8 cellular contexts compared by ENCODE assay signal in genomic region chr10:99532687-99533495, GRCh38. TPM values are rescaled to one million over a fixed set of nuclear protein-coding genes. Genes with fewer than 3 reads are reported as not detected.
A peak's percentile ranks its signal among the peaks of the same experiment; 100 is the strongest.
DNase-seq lines count a peak whose midpoint lies in the region; ATAC-seq and TF ChIP-seq lines count a peak whose summit lies in the region.
"Had no signal": no experiment of that assay in that cellular context is flagged by ENCODE, and none has a peak within 500 bp of the region (broad histone marks: within the 10 kb centered on the region; RNA-seq: fewer than 3 reads in every experiment).

TSS of gene NKX2-3 (plus strand) at chr10:99532942. CDS start at chr10:99533132, 190 bp downstream.

- H3K23ac ChIP-seq in IMR-90 (ENCODE audit: low read depth, low read length): no peak within 1 kb of the TSS

- in situ Hi-C loops in IMR-90 (cut with MboI; ENCODE audit: low sequenced_read_pairs): no loop called here

- H3K4me2 ChIP-seq in IMR-90 (ENCODE audit: low read depth, low read length): 0 out of 2 replicates have a peak within 1 kb of the TSS, but pooled peaks have one; percentile 20

- DNase-seq in IMR-90 (peak; percentile 46), left lung (peak; percentile 76 to 89), NOMO-1 treated with dmso at 0.1 percent for 144 hours (lab: John Stamatoyannopoulos, UW; ENCODE audit: unreplicated experiment) (no peak)
- peak; percentile 59 for DNase-seq in activated naive CD4-positive, alpha-beta T cell treated with anti-CD3 and anti-CD28 coated beads, Interleukin-2, amount 10 ng/mL, durations not matched to agents 7 days and 5 days
- DNase-seq in stimulated activated effector memory CD8-positive, alpha-beta T cell treated with anti-CD3 and anti-CD28 coated beads, Interleukin-12 subunit alpha, Interleukin-12 subunit beta, amount 100 ng/mL, for 72 hours (ENCODE audit: low spot score in 2 of 2): no peak

- H3K56ac ChIP-seq in IMR-90 (ENCODE audit: extremely low read depth, insufficient read depth, low read length): no peak within 1 kb of the TSS

- H4K20me1 ChIP-seq in IMR-90 (ENCODE audit: insufficient read depth, low read length): peaks cover 3% of the 10 kb centered on the region; the same call in 1 of the 2 replicates

- no peak within 1 kb of the TSS for H3K14ac ChIP-seq in IMR-90 (replicated peaks; ENCODE audit: low read depth, low read length)

- H2BK120ac ChIP-seq in IMR-90 (ENCODE audit: low read depth, low read length): no peak within 1 kb of the TSS

- BruUV-seq in IMR-90 (replicated peaks; lab: Mats Ljungman, UMichigan): no TSS peak

- no peaks in the 10 kb centered on the region for H3K9me1 ChIP-seq in IMR-90 (ENCODE audit: insufficient read depth, low read length)

- H3K4me1 Mint-ChIP-seq in activated naive CD4-positive, alpha-beta T cell treated with anti-CD3 and anti-CD28 coated beads, Interleukin-2, amount 10 ng/mL, durations not matched to agents 7 days and 5 days: peaks cover 59% of the 10 kb centered on the region
- H3K4me1 Mint-ChIP-seq in stimulated activated effector memory CD8-positive, alpha-beta T cell treated with anti-CD3 and anti-CD28 coated beads, Interleukin-12 subunit alpha, Interleukin-12 subunit beta, amount 100 ng/mL, for 72 hours: peaks cover 42% of the 10 kb centered on the region

- no peak within 1 kb of the TSS for H3K4ac ChIP-seq in IMR-90 (ENCODE audit: low read depth, low read length)

- no peak within 1 kb of the TSS for H2AK5ac ChIP-seq in IMR-90 (ENCODE audit: low read depth, low read length)

- H4K91ac ChIP-seq in IMR-90 (ENCODE audit: insufficient read depth, low read depth, low read length): no peak within 1 kb of the TSS

- WGBS in IMR-90 (ENCODE audit: extremely low coverage in 2 of 2, insufficient read length in 1 of 2), 2 experiments: 1% methylated on average over 26 of the region's 51 CpGs; no CpG with 5 or more reads in 1 of the 2 experiments

- no peak within 1 kb of the TSS for H2BK20ac ChIP-seq in IMR-90 (ENCODE audit: low read depth, low read length)

- peaks cover 4% of the 10 kb centered on the region; the same call in 1 of the 2 replicates for H3K4me1 ChIP-seq in IMR-90 (ENCODE audit: control insufficient read depth, insufficient read depth, low read length)
- peaks cover 16 to 66% of the 10 kb centered on the region in 2 donors for H3K4me1 ChIP-seq in left lung

- no peak for TF ChIP-seq CTCF in IMR-90 (conservative IDR thresholded peaks at IDR 0.05; ENCODE audit: low read depth, low read length)
- TF ChIP-seq CTCF in left lung (IDR thresholded peaks at IDR 0.05): no peak

- CTCF ChIA-PET in IMR-90 (lab: Yijun Ruan, JAX): no interaction called here
- CTCF ChIA-PET in activated naive CD4-positive, alpha-beta T cell treated with anti-CD3 and anti-CD28 coated beads, Interleukin-2, amount 10 ng/mL, durations not matched to agents 7 days and 5 days (lab: Charles Lee): no interaction called here

- H3K27ac Mint-ChIP-seq in activated naive CD4-positive, alpha-beta T cell treated with anti-CD3 and anti-CD28 coated beads, Interleukin-2, amount 10 ng/mL, durations not matched to agents 7 days and 5 days: peak within 1 kb of the TSS; percentile 64
- H3K27ac Mint-ChIP-seq in stimulated activated effector memory CD8-positive, alpha-beta T cell treated with anti-CD3 and anti-CD28 coated beads, Interleukin-12 subunit alpha, Interleukin-12 subunit beta, amount 100 ng/mL, for 72 hours: no peak within 1 kb of the TSS

- H4K5ac ChIP-seq in IMR-90 (ENCODE audit: low read depth, low read length): no peak within 1 kb of the TSS

- peak; percentile 63 for ATAC-seq in GM18861 (IDR thresholded peaks at IDR 0.05; ENCODE audit: unreplicated experiment)
- ATAC-seq in IMR-90 (ENCODE audit: low read depth): peak; percentile 57
- peak; percentile 63 for ATAC-seq in left lung
- peak; percentile 72 for ATAC-seq in stimulated activated effector memory CD8-positive, alpha-beta T cell treated with anti-CD3 and anti-CD28 coated beads, Interleukin-12 subunit alpha, Interleukin-12 subunit beta, amount 100 ng/mL, for 72 hours
- ATAC-seq in GM21423 (IDR thresholded peaks at IDR 0.05; ENCODE audit: unreplicated experiment): no peak

- no peak for TF ChIP-seq POLR2A in IMR-90 (IDR thresholded peaks at IDR 0.05; ENCODE audit: low read depth, low read length)

- H3K27me3 ChIP-seq in IMR-90 (ENCODE audit: control insufficient read depth, insufficient read depth, low read length) (peaks cover 93% of the 10 kb centered on the region), left lung (peaks cover 100% of the 10 kb centered on the region in 2 donors)

- H3K36me3 Mint-ChIP-seq in activated naive CD4-positive, alpha-beta T cell treated with anti-CD3 and anti-CD28 coated beads, Interleukin-2, amount 10 ng/mL, durations not matched to agents 7 days and 5 days: peaks cover 15% of the 10 kb centered on the region
- H3K36me3 Mint-ChIP-seq in stimulated activated effector memory CD8-positive, alpha-beta T cell treated with anti-CD3 and anti-CD28 coated beads, Interleukin-12 subunit alpha, Interleukin-12 subunit beta, amount 100 ng/mL, for 72 hours: peaks cover 12% of the 10 kb centered on the region

- no peak for TF ChIP-seq RAD21 in IMR-90 (IDR thresholded peaks at IDR 0.05; ENCODE audit: low read length)

- intact Hi-C loops in IMR-90 (cut with micrococcal nuclease): no loop called here
- intact Hi-C loops in left lung (cut with DNase I): no loop called here

- peak within 1 kb of the TSS; percentile 18 for H3K4me3 Mint-ChIP-seq in activated naive CD4-positive, alpha-beta T cell treated with anti-CD3 and anti-CD28 coated beads, Interleukin-2, amount 10 ng/mL, durations not matched to agents 7 days and 5 days
- peak within 1 kb of the TSS; percentile 50 for H3K4me3 Mint-ChIP-seq in stimulated activated effector memory CD8-positive, alpha-beta T cell treated with anti-CD3 and anti-CD28 coated beads, Interleukin-12 subunit alpha, Interleukin-12 subunit beta, amount 100 ng/mL, for 72 hours

- H3K27me3 Mint-ChIP-seq in activated naive CD4-positive, alpha-beta T cell treated with anti-CD3 and anti-CD28 coated beads, Interleukin-2, amount 10 ng/mL, durations not matched to agents 7 days and 5 days: peaks cover 100% of the 10 kb centered on the region

- H3K79me1 ChIP-seq in IMR-90 (ENCODE audit: low read depth in 1 of 2, low read length in 2 of 2): no peaks in the 10 kb centered on the region

- no peak within 1 kb of the TSS for H2BK5ac ChIP-seq in IMR-90 (ENCODE audit: low read depth, low read length, poor library complexity, severe bottlenecking)

- dilution Hi-C loops in IMR-90 (cut with HindIII; ENCODE audit: low sequenced_read_pairs, unreplicated experiment): no loop called here

- H3K27ac ChIP-seq in IMR-90 (ENCODE audit: insufficient read depth, low read length) (no peak within 1 kb of the TSS), left lung (no peak within 1 kb of the TSS)

- H2BK15ac ChIP-seq in IMR-90 (ENCODE audit: low read depth, low read length): no peak within 1 kb of the TSS

- H3K9ac ChIP-seq in IMR-90 (ENCODE audit: low read depth, low read length): no peak within 1 kb of the TSS

- H3K4me3 ChIP-seq in IMR-90 (ENCODE audit: insufficient read depth, low read depth, low read length): no peak within 1 kb of the TSS
- peak within 1 kb of the TSS in 1 of 2 donors; percentile 14 for H3K4me3 ChIP-seq in left lung

- POLR2A ChIA-PET in IMR-90 (lab: Charles Lee; ENCODE audit: unreplicated experiment): no interaction called here

- H3K9me3 ChIP-seq in IMR-90 (ENCODE audit: control insufficient read depth, insufficient read depth, low read length) (peaks cover 26% of the 10 kb centered on the region), left lung (no peaks in the 10 kb centered on the region)

- H3K36me3 ChIP-seq in IMR-90 (ENCODE audit: control insufficient read depth, insufficient read depth, low read length) (no peaks in the 10 kb centered on the region), left lung (no peaks in the 10 kb centered on the region)

- H2AK9ac ChIP-seq in IMR-90 (replicated peaks; ENCODE audit: low read depth, low read length, poor library complexity): no peak within 1 kb of the TSS

- H4K8ac ChIP-seq in IMR-90 (ENCODE audit: low read depth in 2 of 2, low read length in 2 of 2): no peak within 1 kb of the TSS

- H3K9me3 Mint-ChIP-seq in activated naive CD4-positive, alpha-beta T cell treated with anti-CD3 and anti-CD28 coated beads, Interleukin-2, amount 10 ng/mL, durations not matched to agents 7 days and 5 days: no peaks in the 10 kb centered on the region
- H3K9me3 Mint-ChIP-seq in stimulated activated effector memory CD8-positive, alpha-beta T cell treated with anti-CD3 and anti-CD28 coated beads, Interleukin-12 subunit alpha, Interleukin-12 subunit beta, amount 100 ng/mL, for 72 hours: no peaks in the 10 kb centered on the region

- H3K18ac ChIP-seq in IMR-90 (ENCODE audit: low read depth, low read length): no peak within 1 kb of the TSS

- peak within 1 kb of the TSS; percentile 46 for H2AFZ ChIP-seq in IMR-90 (replicated peaks; ENCODE audit: low read length, poor library complexity)

TF ChIP-seq in IMR-90, 13 proteins besides CTCF, POLR2A, EP300 and RAD21 (continues in another document):
- TF ChIP-seq SMC3 (IDR thresholded peaks at IDR 0.05; ENCODE audit: low read depth, low read length): no peak
- TF ChIP-seq ELK1 (IDR thresholded peaks at IDR 0.05; ENCODE audit: borderline replicate concordance, low read depth, low read length): no peak
- TF ChIP-seq, protein P1, sequence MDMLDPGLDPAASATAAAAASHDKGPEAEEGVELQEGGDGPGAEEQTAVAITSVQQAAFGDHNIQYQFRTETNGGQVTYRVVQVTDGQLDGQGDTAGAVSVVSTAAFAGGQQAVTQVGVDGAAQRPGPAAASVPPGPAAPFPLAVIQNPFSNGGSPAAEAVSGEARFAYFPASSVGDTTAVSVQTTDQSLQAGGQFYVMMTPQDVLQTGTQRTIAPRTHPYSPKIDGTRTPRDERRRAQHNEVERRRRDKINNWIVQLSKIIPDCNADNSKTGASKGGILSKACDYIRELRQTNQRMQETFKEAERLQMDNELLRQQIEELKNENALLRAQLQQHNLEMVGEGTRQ (IDR thresholded peaks at IDR 0.05; ENCODE audit: low read depth, low read length): no peak
- TF ChIP-seq MAZ (IDR thresholded peaks at IDR 0.05; ENCODE audit: borderline replicate concordance, low read depth, low read length): no peak
- TF ChIP-seq CHD1 (IDR thresholded peaks at IDR 0.05; ENCODE audit: low read depth, low read length): no peak
- no peak for TF ChIP-seq RCOR1 (IDR thresholded peaks at IDR 0.05; ENCODE audit: insufficient replicate concordance, low read length)
- no peak for TF ChIP-seq RFX5 (IDR thresholded peaks at IDR 0.05; ENCODE audit: low read depth, low read length)

RNA-seq across cellular contexts. Expression of gene NKX2-3, which starts in this region (rescaled TPM):
- total RNA-seq in IMR-90 (2012; rRNA removed) (not detected in 2 replicates), left lung (not detected)
- not detected in 2 replicates for polyA plus RNA-seq in IMR-90 (2012; rRNA removed)
- polyA plus RNA-seq in IMR-90 (2012; cell fraction: cytosol; rRNA removed): not detected in 2 replicates
- not detected in 2 replicates for polyA plus RNA-seq in IMR-90 (2012; cell fraction: nucleus; rRNA removed; ENCODE audit: low replicate concordance)
- polyA plus RNA-seq: keratinocyte had no signal

Comparison
In these comparisons a context has a peak if more than half of its experiments do, and no peak if none do; other contexts are left out.
1. Peak in DNase-seq, ATAC-seq and H3K4me2 ChIP-seq in IMR-90; RNA of the gene not detected or under 1 TPM.
2. Peak in DNase-seq and ATAC-seq in left lung; RNA of the gene not detected or under 1 TPM.